Comparison of ENCODE assay signal across 1 cellular context in the genomic region with DNA sequence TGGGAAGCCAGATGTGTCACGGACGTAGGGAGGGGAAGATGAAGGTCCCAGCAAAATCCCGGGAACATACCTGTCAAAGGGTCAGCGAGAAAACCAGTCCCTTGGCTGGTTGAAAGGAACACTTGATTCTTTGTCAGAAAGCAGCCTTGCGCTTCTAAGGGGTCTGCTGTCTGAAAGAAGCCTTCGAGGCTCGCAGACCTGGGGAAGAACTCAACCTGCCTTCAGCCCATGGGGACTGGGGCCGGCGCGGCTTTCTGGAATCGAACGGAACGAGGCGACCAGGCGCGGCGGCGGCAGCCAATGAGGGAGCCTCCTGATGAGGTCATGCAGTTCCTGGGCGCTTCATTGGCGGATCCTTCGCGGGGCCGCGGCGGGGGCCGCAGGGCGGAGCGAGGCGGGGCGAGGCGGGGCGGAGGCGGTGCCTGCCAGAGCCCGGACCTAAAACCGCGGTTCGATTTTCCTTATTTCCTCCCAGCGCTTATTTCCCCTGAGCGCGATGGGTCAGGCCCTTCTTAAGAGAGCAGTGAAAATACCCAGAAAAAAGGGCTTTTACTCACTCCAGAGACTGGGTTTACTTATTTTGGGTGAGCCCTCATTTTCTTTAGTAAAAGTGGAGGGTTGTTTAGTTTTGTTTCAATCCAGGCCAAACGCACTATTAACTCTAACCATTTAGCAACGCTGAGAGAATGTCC.
TF ChIP-seq lines count a peak whose summit lies in the region.

No MANE protein-coding gene starts in this region.

TF ChIP-seq in HepG2, 621 proteins besides CTCF, POLR2A, EP300 and RAD21 (continued from another document and continues in another):
- TF ChIP-seq, protein P1, sequence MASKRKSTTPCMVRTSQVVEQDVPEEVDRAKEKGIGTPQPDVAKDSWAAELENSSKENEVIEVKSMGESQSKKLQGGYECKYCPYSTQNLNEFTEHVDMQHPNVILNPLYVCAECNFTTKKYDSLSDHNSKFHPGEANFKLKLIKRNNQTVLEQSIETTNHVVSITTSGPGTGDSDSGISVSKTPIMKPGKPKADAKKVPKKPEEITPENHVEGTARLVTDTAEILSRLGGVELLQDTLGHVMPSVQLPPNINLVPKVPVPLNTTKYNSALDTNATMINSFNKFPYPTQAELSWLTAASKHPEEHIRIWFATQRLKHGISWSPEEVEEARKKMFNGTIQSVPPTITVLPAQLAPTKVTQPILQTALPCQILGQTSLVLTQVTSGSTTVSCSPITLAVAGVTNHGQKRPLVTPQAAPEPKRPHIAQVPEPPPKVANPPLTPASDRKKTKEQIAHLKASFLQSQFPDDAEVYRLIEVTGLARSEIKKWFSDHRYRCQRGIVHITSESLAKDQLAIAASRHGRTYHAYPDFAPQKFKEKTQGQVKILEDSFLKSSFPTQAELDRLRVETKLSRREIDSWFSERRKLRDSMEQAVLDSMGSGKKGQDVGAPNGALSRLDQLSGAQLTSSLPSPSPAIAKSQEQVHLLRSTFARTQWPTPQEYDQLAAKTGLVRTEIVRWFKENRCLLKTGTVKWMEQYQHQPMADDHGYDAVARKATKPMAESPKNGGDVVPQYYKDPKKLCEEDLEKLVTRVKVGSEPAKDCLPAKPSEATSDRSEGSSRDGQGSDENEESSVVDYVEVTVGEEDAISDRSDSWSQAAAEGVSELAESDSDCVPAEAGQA (IDR thresholded peaks at IDR 0.05; ENCODE audit: low read depth), result no peak
- TF ChIP-seq, protein P1 (CRISPR knock-in tag; IDR thresholded peaks at IDR 0.05; ENCODE audit: borderline replicate concordance), result no peak
- TF ChIP-seq ZNF792 (CRISPR knock-in tag; IDR thresholded peaks at IDR 0.05) (no peak; the same call in 1 of the 2 replicates), ZNF644 (CRISPR knock-in tag; IDR thresholded peaks at IDR 0.05; ENCODE audit: low read depth) (no peak), TSC22D2 (CRISPR knock-in tag; IDR thresholded peaks at IDR 0.05; ENCODE audit: borderline replicate concordance) (no peak), BRCA1 (CRISPR knock-in tag; IDR thresholded peaks at IDR 0.05) (no peak), FOXP1 (IDR thresholded peaks at IDR 0.05) (no peak), FOXP1 (CRISPR knock-in tag; IDR thresholded peaks at IDR 0.05) (no peak), HNRNPH1 (optimal IDR thresholded peaks at IDR 0.05; ENCODE audit: low read depth, low read length) (no peak), HNRNPK (IDR thresholded peaks at IDR 0.05; ENCODE audit: low read depth, low read length, poor library complexity, severe bottlenecking) (no peak), ZFP90 (CRISPR knock-in tag; IDR thresholded peaks at IDR 0.05; ENCODE audit: borderline replicate concordance) (no peak), ZNF839 (CRISPR knock-in tag; IDR thresholded peaks at IDR 0.05; ENCODE audit: borderline replicate concordance) (no peak), ZNF451 (CRISPR knock-in tag; IDR thresholded peaks at IDR 0.05) (no peak), ISX (CRISPR knock-in tag; conservative IDR thresholded peaks at IDR 0.05) (no peak), ZNF816 (CRISPR knock-in tag; IDR thresholded peaks at IDR 0.05; ENCODE audit: borderline replicate concordance) (peak; percentile 76; the same call in 1 of the 2 replicates), ZSCAN29 (CRISPR knock-in tag; conservative IDR thresholded peaks at IDR 0.05) (no peak), ZBTB7A (CRISPR knock-in tag; IDR thresholded peaks at IDR 0.05) (no peak), ZNF431 (CRISPR knock-in tag; IDR thresholded peaks at IDR 0.05; ENCODE audit: borderline replicate concordance, low read depth) (peak; percentile 21; the same call in 1 of the 2 replicates), PAWR (CRISPR knock-in tag; IDR thresholded peaks at IDR 0.05; ENCODE audit: borderline replicate concordance) (no peak), SP5 (CRISPR knock-in tag; IDR thresholded peaks at IDR 0.05; ENCODE audit: borderline replicate concordance, low read depth) (peak; percentile 16; the same call in 1 of the 2 replicates), ZNF772 (CRISPR knock-in tag; IDR thresholded peaks at IDR 0.05) (no peak)
- TF ChIP-seq, protein P2, sequence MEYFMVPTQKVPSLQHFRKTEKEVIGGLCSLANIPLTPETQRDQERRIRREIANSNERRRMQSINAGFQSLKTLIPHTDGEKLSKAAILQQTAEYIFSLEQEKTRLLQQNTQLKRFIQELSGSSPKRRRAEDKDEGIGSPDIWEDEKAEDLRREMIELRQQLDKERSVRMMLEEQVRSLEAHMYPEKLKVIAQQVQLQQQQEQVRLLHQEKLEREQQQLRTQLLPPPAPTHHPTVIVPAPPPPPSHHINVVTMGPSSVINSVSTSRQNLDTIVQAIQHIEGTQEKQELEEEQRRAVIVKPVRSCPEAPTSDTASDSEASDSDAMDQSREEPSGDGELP (IDR thresholded peaks at IDR 0.05; ENCODE audit: borderline replicate concordance, low read depth), result no peak
- TF ChIP-seq, protein P3, sequence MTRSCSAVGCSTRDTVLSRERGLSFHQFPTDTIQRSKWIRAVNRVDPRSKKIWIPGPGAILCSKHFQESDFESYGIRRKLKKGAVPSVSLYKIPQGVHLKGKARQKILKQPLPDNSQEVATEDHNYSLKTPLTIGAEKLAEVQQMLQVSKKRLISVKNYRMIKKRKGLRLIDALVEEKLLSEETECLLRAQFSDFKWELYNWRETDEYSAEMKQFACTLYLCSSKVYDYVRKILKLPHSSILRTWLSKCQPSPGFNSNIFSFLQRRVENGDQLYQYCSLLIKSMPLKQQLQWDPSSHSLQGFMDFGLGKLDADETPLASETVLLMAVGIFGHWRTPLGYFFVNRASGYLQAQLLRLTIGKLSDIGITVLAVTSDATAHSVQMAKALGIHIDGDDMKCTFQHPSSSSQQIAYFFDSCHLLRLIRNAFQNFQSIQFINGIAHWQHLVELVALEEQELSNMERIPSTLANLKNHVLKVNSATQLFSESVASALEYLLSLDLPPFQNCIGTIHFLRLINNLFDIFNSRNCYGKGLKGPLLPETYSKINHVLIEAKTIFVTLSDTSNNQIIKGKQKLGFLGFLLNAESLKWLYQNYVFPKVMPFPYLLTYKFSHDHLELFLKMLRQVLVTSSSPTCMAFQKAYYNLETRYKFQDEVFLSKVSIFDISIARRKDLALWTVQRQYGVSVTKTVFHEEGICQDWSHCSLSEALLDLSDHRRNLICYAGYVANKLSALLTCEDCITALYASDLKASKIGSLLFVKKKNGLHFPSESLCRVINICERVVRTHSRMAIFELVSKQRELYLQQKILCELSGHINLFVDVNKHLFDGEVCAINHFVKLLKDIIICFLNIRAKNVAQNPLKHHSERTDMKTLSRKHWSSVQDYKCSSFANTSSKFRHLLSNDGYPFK (CRISPR knock-in tag; IDR thresholded peaks at IDR 0.05; ENCODE audit: borderline replicate concordance), result no peak
- TF ChIP-seq, protein P4, sequence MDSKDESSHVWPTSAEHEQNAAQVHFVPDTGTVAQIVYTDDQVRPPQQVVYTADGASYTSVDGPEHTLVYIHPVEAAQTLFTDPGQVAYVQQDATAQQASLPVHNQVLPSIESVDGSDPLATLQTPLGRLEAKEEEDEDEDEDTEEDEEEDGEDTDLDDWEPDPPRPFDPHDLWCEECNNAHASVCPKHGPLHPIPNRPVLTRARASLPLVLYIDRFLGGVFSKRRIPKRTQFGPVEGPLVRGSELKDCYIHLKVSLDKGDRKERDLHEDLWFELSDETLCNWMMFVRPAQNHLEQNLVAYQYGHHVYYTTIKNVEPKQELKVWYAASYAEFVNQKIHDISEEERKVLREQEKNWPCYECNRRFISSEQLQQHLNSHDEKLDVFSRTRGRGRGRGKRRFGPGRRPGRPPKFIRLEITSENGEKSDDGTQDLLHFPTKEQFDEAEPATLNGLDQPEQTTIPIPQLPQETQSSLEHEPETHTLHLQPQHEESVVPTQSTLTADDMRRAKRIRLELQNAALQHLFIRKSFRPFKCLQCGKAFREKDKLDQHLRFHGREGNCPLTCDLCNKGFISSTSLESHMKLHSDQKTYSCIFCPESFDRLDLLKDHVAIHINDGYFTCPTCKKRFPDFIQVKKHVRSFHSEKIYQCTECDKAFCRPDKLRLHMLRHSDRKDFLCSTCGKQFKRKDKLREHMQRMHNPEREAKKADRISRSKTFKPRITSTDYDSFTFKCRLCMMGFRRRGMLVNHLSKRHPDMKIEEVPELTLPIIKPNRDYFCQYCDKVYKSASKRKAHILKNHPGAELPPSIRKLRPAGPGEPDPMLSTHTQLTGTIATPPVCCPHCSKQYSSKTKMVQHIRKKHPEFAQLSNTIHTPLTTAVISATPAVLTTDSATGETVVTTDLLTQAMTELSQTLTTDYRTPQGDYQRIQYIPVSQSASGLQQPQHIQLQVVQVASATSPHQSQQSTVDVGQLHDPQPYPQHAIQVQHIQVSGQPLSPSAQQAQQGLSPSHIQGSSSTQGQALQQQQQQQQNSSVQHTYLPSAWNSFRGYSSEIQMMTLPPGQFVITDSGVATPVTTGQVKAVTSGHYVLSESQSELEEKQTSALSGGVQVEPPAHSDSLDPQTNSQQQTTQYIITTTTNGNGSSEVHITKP (CRISPR knock-in tag; IDR thresholded peaks at IDR 0.05; ENCODE audit: low read depth), result no peak
- TF ChIP-seq, protein P5, sequence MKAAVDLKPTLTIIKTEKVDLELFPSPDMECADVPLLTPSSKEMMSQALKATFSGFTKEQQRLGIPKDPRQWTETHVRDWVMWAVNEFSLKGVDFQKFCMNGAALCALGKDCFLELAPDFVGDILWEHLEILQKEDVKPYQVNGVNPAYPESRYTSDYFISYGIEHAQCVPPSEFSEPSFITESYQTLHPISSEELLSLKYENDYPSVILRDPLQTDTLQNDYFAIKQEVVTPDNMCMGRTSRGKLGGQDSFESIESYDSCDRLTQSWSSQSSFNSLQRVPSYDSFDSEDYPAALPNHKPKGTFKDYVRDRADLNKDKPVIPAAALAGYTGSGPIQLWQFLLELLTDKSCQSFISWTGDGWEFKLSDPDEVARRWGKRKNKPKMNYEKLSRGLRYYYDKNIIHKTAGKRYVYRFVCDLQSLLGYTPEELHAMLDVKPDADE (CRISPR knock-in tag; IDR thresholded peaks at IDR 0.05), result no peak
- TF ChIP-seq, protein P6, sequence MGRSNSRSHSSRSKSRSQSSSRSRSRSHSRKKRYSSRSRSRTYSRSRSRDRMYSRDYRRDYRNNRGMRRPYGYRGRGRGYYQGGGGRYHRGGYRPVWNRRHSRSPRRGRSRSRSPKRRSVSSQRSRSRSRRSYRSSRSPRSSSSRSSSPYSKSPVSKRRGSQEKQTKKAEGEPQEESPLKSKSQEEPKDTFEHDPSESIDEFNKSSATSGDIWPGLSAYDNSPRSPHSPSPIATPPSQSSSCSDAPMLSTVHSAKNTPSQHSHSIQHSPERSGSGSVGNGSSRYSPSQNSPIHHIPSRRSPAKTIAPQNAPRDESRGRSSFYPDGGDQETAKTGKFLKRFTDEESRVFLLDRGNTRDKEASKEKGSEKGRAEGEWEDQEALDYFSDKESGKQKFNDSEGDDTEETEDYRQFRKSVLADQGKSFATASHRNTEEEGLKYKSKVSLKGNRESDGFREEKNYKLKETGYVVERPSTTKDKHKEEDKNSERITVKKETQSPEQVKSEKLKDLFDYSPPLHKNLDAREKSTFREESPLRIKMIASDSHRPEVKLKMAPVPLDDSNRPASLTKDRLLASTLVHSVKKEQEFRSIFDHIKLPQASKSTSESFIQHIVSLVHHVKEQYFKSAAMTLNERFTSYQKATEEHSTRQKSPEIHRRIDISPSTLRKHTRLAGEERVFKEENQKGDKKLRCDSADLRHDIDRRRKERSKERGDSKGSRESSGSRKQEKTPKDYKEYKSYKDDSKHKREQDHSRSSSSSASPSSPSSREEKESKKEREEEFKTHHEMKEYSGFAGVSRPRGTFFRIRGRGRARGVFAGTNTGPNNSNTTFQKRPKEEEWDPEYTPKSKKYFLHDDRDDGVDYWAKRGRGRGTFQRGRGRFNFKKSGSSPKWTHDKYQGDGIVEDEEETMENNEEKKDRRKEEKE (IDR thresholded peaks at IDR 0.05), result no peak
- TF ChIP-seq, protein P7, sequence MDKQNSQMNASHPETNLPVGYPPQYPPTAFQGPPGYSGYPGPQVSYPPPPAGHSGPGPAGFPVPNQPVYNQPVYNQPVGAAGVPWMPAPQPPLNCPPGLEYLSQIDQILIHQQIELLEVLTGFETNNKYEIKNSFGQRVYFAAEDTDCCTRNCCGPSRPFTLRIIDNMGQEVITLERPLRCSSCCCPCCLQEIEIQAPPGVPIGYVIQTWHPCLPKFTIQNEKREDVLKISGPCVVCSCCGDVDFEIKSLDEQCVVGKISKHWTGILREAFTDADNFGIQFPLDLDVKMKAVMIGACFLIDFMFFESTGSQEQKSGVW (CRISPR knock-in tag; IDR thresholded peaks at IDR 0.05; ENCODE audit: borderline replicate concordance), result no peak
- TF ChIP-seq, protein P8, sequence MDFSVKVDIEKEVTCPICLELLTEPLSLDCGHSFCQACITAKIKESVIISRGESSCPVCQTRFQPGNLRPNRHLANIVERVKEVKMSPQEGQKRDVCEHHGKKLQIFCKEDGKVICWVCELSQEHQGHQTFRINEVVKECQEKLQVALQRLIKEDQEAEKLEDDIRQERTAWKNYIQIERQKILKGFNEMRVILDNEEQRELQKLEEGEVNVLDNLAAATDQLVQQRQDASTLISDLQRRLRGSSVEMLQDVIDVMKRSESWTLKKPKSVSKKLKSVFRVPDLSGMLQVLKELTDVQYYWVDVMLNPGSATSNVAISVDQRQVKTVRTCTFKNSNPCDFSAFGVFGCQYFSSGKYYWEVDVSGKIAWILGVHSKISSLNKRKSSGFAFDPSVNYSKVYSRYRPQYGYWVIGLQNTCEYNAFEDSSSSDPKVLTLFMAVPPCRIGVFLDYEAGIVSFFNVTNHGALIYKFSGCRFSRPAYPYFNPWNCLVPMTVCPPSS (IDR thresholded peaks at IDR 0.05), result no peak
- TF ChIP-seq, protein P9, sequence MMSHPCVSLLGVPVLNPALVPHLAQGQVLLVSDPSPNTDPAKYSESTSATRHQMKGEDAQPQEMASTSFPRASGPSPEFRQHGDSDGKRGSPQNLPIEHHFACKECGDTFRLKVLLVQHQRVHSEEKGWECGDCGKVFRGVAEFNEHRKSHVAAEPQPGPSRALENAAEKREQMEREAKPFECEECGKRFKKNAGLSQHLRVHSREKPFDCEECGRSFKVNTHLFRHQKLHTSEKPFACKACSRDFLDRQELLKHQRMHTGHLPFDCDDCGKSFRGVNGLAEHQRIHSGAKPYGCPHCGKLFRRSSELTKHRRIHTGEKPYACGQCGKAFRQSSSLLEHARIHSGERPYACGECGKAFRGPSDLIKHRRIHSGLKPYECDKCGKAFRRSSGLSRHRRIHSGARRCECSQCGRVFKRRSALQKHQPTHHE (CRISPR knock-in tag; IDR thresholded peaks at IDR 0.05; ENCODE audit: borderline replicate concordance), result no peak
